Comparison of ENCODE assay signal across 17 cellular contexts in the genomic region with DNA sequence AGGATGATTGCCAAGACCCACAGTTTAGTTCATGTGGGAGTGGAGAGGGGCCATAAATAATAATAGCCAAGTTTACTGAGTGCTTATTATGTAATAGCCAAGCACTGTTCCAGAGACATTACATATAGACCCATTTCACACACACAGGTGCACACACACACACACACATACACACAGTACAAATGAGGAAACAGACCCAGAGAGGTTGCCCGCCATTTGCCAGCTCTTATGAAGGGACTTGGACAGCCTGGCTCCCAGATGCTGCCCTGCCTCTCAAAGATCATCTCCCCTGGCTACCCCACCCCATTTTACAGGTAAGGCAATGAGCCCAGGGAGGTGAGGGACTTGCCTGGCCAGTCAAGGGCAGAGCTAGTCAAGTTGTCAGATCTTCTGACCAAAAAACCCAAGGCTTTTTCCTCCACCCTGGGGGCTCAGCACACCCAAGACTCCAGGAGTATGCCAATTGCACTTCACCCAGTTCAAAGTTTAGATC. TPM values are rescaled to one million over a fixed set of nuclear protein-coding genes. Genes with fewer than 3 reads are reported as not detected.
DNase-seq lines count a peak whose midpoint lies in the region; ATAC-seq, FAIRE-seq and TF ChIP-seq lines count a peak whose summit lies in the region.
"Had no signal": no experiment of that assay in that cellular context is flagged by ENCODE, and none has a peak within 500 bp of the region (broad histone marks: within the 10 kb centered on the region; RNA-seq: fewer than 3 reads in every experiment).

No MANE protein-coding gene starts in this region.

- no peak overlapping the region for H4K5ac ChIP-seq in IMR-90 (ENCODE audit: low read depth, low read length)

- H3K56ac ChIP-seq in IMR-90 (ENCODE audit: extremely low read depth, insufficient read depth, low read length) = no peak overlapping the region

- H3K18ac ChIP-seq in IMR-90 (ENCODE audit: low read depth, low read length) = no peak overlapping the region

- H2BK15ac ChIP-seq in IMR-90 (ENCODE audit: low read depth, low read length) = peak overlapping the region; percentile 38; the same call in 2 of the 3 replicates

- H4K20me1 ChIP-seq in IMR-90 (ENCODE audit: insufficient read depth, low read length) (no peaks in the 10 kb centered on the region), keratinocyte (ENCODE audit: control insufficient read depth, extremely low read depth, insufficient read depth, low read length) (no peaks in the 10 kb centered on the region), osteoblast (ENCODE audit: insufficient read depth, low read length) (no peaks in the 10 kb centered on the region)
- H4K20me1 ChIP-seq: BLaER1 treated with 17β-estradiol and CSF1 and Interleukin-3, amounts not matched to agents 10 nM and 100 nM had no signal

- peak overlapping the region; percentile 99; the same call in 1 of the 2 replicates for H3K4ac ChIP-seq in IMR-90 (ENCODE audit: low read depth, low read length)

- H4K8ac ChIP-seq in IMR-90 (ENCODE audit: low read depth in 2 of 2, low read length in 2 of 2) = peak overlapping the region in 1 of 2 experiments; percentile 98; a peak in 1 of 4 replicates

- intact Hi-C loops in IMR-90 (cut with micrococcal nuclease) (no loop called here), Panc1 (cut with micrococcal nuclease; ENCODE audit: unreplicated experiment) (no loop called here)

- H3K4me2 ChIP-seq in IMR-90 (ENCODE audit: low read depth, low read length) (no peak overlapping the region), keratinocyte (ENCODE audit: control insufficient read depth, extremely low read depth, insufficient read depth, low read depth, low read length) (no peak overlapping the region), osteoblast (ENCODE audit: insufficient read depth, low read length) (no peak overlapping the region)

- BruUV-seq in IMR-90 (replicated peaks; lab: Mats Ljungman, UMichigan) (no TSS peak), Panc1 (replicated peaks; lab: Mats Ljungman, UMichigan) (no TSS peak)

- peak overlapping the region; percentile 18 for H2BK5ac ChIP-seq in IMR-90 (ENCODE audit: low read depth, low read length, poor library complexity, severe bottlenecking)

- H3K79me2 ChIP-seq in keratinocyte (ENCODE audit: control insufficient read depth, insufficient read depth, low read length) = no peaks in the 10 kb centered on the region
- no peaks in the 10 kb centered on the region for H3K79me2 ChIP-seq in osteoblast (ENCODE audit: insufficient read depth, low read length)

- no peak for TF ChIP-seq CTCF in IMR-90 (conservative IDR thresholded peaks at IDR 0.05; ENCODE audit: low read depth, low read length)
- TF ChIP-seq CTCF in Panc1 (IDR thresholded peaks at IDR 0.05) = no peak
- no peak for TF ChIP-seq CTCF in keratinocyte (optimal IDR thresholded peaks at IDR 0.05 in 1 of 3, IDR thresholded peaks at IDR 0.05 in 1 of 3, conservative IDR thresholded peaks at IDR 0.05 in 1 of 3; ENCODE audit: extremely low read depth in 1 of 3, insufficient read depth in 2 of 3, low read length in 3 of 3)
- no peak for TF ChIP-seq CTCF in osteoblast (IDR thresholded peaks at IDR 0.05; ENCODE audit: extremely low read depth, low read depth, low read length)

- peak; percentile 5 for FAIRE-seq in keratinocyte (lab: Jason Lieb, UNC)

- H3K9ac ChIP-seq in IMR-90 (ENCODE audit: low read depth, low read length) (no peak overlapping the region), keratinocyte (ENCODE audit: control insufficient read depth, extremely low read depth, insufficient read depth, low read length) (no peak overlapping the region)
- H3K9ac ChIP-seq: BLaER1 treated with 17β-estradiol and CSF1 and Interleukin-3, amounts not matched to agents 10 nM and 100 nM had no signal

- dilution Hi-C loops in IMR-90 (cut with HindIII; ENCODE audit: low sequenced_read_pairs, unreplicated experiment) = no loop called here
- dilution Hi-C loops in keratinocyte (cut with MboI; ENCODE audit: extremely low pct_ligation_motif_present, low sequenced_read_pairs) = no loop called here

- ATAC-seq in IMR-90 (ENCODE audit: low read depth) (no peak), Panc1 (no peak)

- H2BK120ac ChIP-seq in IMR-90 (ENCODE audit: low read depth, low read length) = peak overlapping the region; percentile 100

- H2AFZ ChIP-seq in IMR-90 (replicated peaks; ENCODE audit: low read length, poor library complexity) (no peak overlapping the region), keratinocyte (ENCODE audit: control insufficient read depth, low read length) (no peak overlapping the region), osteoblast (ENCODE audit: low read length) (no peak overlapping the region)

- H3K23ac ChIP-seq in IMR-90 (ENCODE audit: low read depth, low read length) = no peak overlapping the region

- CTCF ChIA-PET in IMR-90 (lab: Yijun Ruan, JAX) = interaction anchor here (0.8 to 0.9 kb wide), 2 partner anchors 18 to 27 kb away, joined by 3 read pairs; a partner anchor contains a TSS
- CTCF ChIA-PET in Panc1 (lab: Charles Lee) = no interaction called here

- H3K9me3 ChIP-seq in IMR-90 (ENCODE audit: control insufficient read depth, insufficient read depth, low read length) (no peaks in the 10 kb centered on the region), Panc1 (ENCODE audit: control insufficient read depth, insufficient read depth, low read depth, low read length) (no peaks in the 10 kb centered on the region), keratinocyte (ENCODE audit: control insufficient read depth, low read depth, low read length) (no peaks in the 10 kb centered on the region), osteoblast (ENCODE audit: low read depth, low read length) (no peaks in the 10 kb centered on the region)
- H3K9me3 ChIP-seq: BLaER1 treated with 17β-estradiol and CSF1 and Interleukin-3, amounts not matched to agents 10 nM and 100 nM; Peyer's patch had no signal

- no peak for DNase-seq in IMR-90
- DNase-seq in Panc1 (ENCODE audit: low read depth, low spot score) = no peak
- DNase-seq in keratinocyte (ENCODE audit: low read depth, low spot score) = no peak
- no peak for DNase-seq in NOMO-1 treated with dmso at 0.1 percent for 144 hours (lab: John Stamatoyannopoulos, UW; ENCODE audit: unreplicated experiment)
- no peak for DNase-seq in osteoblast (ENCODE audit: insufficient read length, low spot score, missing footprints)
- no peak for DNase-seq in central memory CD4-positive, alpha-beta T cell
- no peak for DNase-seq in middle frontal gyrus (ENCODE audit: extremely low spot score, low spot score)
- DNase-seq: EL; H9; NCI-H1436; NCI-H2081; NCI-H226; NCI-H526; NK-92 treated with Interleukin-12 subunit alpha and Interleukin-12 subunit beta, amount 100 ng/mL, for 24 hours; Peyer's patch; SIG-M5 had no signal

- peak overlapping the region; percentile 33 for H4K91ac ChIP-seq in IMR-90 (ENCODE audit: insufficient read depth, low read depth, low read length)

- no peak for TF ChIP-seq RAD21 in IMR-90 (IDR thresholded peaks at IDR 0.05; ENCODE audit: low read length)

- H3K4me3 ChIP-seq in IMR-90 (ENCODE audit: insufficient read depth, low read depth, low read length) = no peak overlapping the region
- no peak overlapping the region for H3K4me3 ChIP-seq in Panc1 (ENCODE audit: low read depth in 2 of 2, low read length in 2 of 2)
- no peak overlapping the region for H3K4me3 ChIP-seq in keratinocyte (ENCODE audit: control insufficient read depth in 2 of 3, extremely low read depth in 1 of 3, insufficient read depth in 2 of 3, low read depth in 1 of 3, low read length in 3 of 3)
- no peak overlapping the region for H3K4me3 ChIP-seq in osteoblast (ENCODE audit: insufficient read depth, low read length)
- H3K4me3 ChIP-seq: BLaER1 treated with 17β-estradiol and CSF1 and Interleukin-3, amounts not matched to agents 10 nM and 100 nM; Peyer's patch had no signal

- POLR2A ChIA-PET in IMR-90 (lab: Charles Lee; ENCODE audit: unreplicated experiment) = no interaction called here
- POLR2A ChIA-PET in Panc1 (lab: Charles Lee) = no interaction called here

- in situ Hi-C loops in IMR-90 (cut with MboI; ENCODE audit: low sequenced_read_pairs) = loop anchor here (10.0 kb wide), 1 partner anchor 65 kb away; no protein-coding TSS in a partner anchor
- in situ Hi-C loops in Panc1 (cut with HindIII; ENCODE audit: low pct_unique_long_range_greater_than_20kb, low sequenced_read_pairs) = no loop called here

- no peak overlapping the region for H3K27ac ChIP-seq in IMR-90 (ENCODE audit: insufficient read depth, low read length)
- H3K27ac ChIP-seq in Panc1 (ENCODE audit: low read length) = peak overlapping the region; percentile 44; the same call in 1 of the 2 replicates
- peak overlapping the region; percentile 68 for H3K27ac ChIP-seq in keratinocyte (ENCODE audit: control insufficient read depth, insufficient read depth, low read length)
- no peak overlapping the region for H3K27ac ChIP-seq in osteoblast (ENCODE audit: low read depth, low read length)
- H3K27ac ChIP-seq: Peyer's patch had no signal

- H2AK5ac ChIP-seq in IMR-90 (ENCODE audit: low read depth, low read length) = peak overlapping the region; percentile 99

- H3K79me1 ChIP-seq in IMR-90 (ENCODE audit: low read depth in 1 of 2, low read length in 2 of 2) = peaks cover 8 to 19% of the 10 kb centered on the region in 2 experiments; a peak in 2 of 4 replicates

- H3K36me3 ChIP-seq in IMR-90 (ENCODE audit: control insufficient read depth, insufficient read depth, low read length) = no peaks in the 10 kb centered on the region
- no peaks in the 10 kb centered on the region for H3K36me3 ChIP-seq in Panc1 (ENCODE audit: control insufficient read depth, insufficient read depth, low read length)
- H3K36me3 ChIP-seq in keratinocyte (ENCODE audit: control insufficient read depth in 2 of 2, extremely low read depth in 1 of 2, insufficient read depth in 2 of 2, low read length in 2 of 2) = no peaks in the 10 kb centered on the region
- H3K36me3 ChIP-seq in osteoblast (ENCODE audit: insufficient read depth, low read length) = no peaks in the 10 kb centered on the region
- H3K36me3 ChIP-seq: BLaER1 treated with 17β-estradiol and CSF1 and Interleukin-3, amounts not matched to agents 10 nM and 100 nM; Peyer's patch had no signal

- no CpG with 5 or more reads among the region's 1 CpG for WGBS in IMR-90 (ENCODE audit: extremely low coverage in 2 of 2, insufficient read length in 1 of 2), 2 experiments

- H3K27me3 ChIP-seq in IMR-90 (ENCODE audit: control insufficient read depth, insufficient read depth, low read length) (no peaks in the 10 kb centered on the region), Panc1 (ENCODE audit: control insufficient read depth, insufficient read depth, low read length) (no peaks in the 10 kb centered on the region), keratinocyte (ENCODE audit: control insufficient read depth, extremely low read depth, insufficient read depth, low read length) (no peaks in the 10 kb centered on the region), osteoblast (ENCODE audit: insufficient read depth, low read length) (no peaks in the 10 kb centered on the region)
- H3K27me3 ChIP-seq: BLaER1 treated with 17β-estradiol and CSF1 and Interleukin-3, amounts not matched to agents 10 nM and 100 nM; Peyer's patch had no signal

- H3K14ac ChIP-seq in IMR-90 (replicated peaks; ENCODE audit: low read depth, low read length) = peak overlapping the region; percentile 19; the same call in 1 of the 2 replicates

- H3K9me1 ChIP-seq in IMR-90 (ENCODE audit: insufficient read depth, low read length) (peaks cover 28% of the 10 kb centered on the region), keratinocyte (ENCODE audit: control insufficient read depth, extremely low read depth, insufficient read depth, low read length) (no peaks in the 10 kb centered on the region)

- H2BK20ac ChIP-seq in IMR-90 (ENCODE audit: low read depth, low read length) = peak overlapping the region; percentile 70; the same call in 1 of the 2 replicates

- TF ChIP-seq POLR2A in IMR-90 (IDR thresholded peaks at IDR 0.05; ENCODE audit: low read depth, low read length) = no peak

- H2AK9ac ChIP-seq in IMR-90 (replicated peaks; ENCODE audit: low read depth, low read length, poor library complexity) = no peak overlapping the region

- peaks cover 20% of the 10 kb centered on the region for H3K4me1 ChIP-seq in IMR-90 (ENCODE audit: control insufficient read depth, insufficient read depth, low read length)
- H3K4me1 ChIP-seq in Panc1 (ENCODE audit: control insufficient read depth, insufficient read depth, low read length) = peaks cover 15% of the 10 kb centered on the region
- H3K4me1 ChIP-seq in keratinocyte (ENCODE audit: control insufficient read depth, extremely low read depth, insufficient read depth, low read length) = peaks cover 72% of the 10 kb centered on the region
- peaks cover 26% of the 10 kb centered on the region for H3K4me1 ChIP-seq in osteoblast (ENCODE audit: insufficient read depth, low read length)

RNA-seq across cellular contexts. Expression of a gene that starts 18.1 kb away (rescaled TPM):
- 46.4 TPM in 2 replicates for total RNA-seq in IMR-90 (2012; rRNA removed)
- polyA plus RNA-seq in IMR-90 (2012; rRNA removed) = 41.4 and 47.9 TPM in 2 replicates
- polyA plus RNA-seq in IMR-90 (2012; cell fraction: cytosol; rRNA removed) = 28.9 and 33.4 TPM in 2 replicates
- polyA plus RNA-seq in IMR-90 (2012; cell fraction: nucleus; rRNA removed; ENCODE audit: low replicate concordance) = 41.5 and 54.4 TPM in 2 replicates
- total RNA-seq in Panc1 (2021; ENCODE audit: unreplicated experiment) = 33.9 TPM
- polyA plus RNA-seq in Panc1 (2012; ENCODE audit: insufficient read length) = 22.4 TPM
- polyA plus RNA-seq in keratinocyte = 51.2 to 95.4 TPM (median 77.2 TPM) in 3 replicates
- polyA plus RNA-seq in keratinocyte (2011; ENCODE audit: low read depth) = 38.7 TPM
- polyA plus RNA-seq in keratinocyte (2011; cell fraction: cytosol; rRNA removed) = 67.5 and 68.4 TPM in 2 replicates
- polyA plus RNA-seq in keratinocyte (2011; cell fraction: nucleus; rRNA removed) = 113 and 127 TPM in 2 replicates
- polyA plus RNA-seq in keratinocyte (2012; ENCODE audit: low replicate concordance) = 50.7 and 81.5 TPM in 2 replicates
- polyA minus RNA-seq in keratinocyte = 46.0 to 84.4 TPM (median 64.1 TPM) in 3 replicates
- polyA minus RNA-seq in keratinocyte (2011; cell fraction: cytosol; rRNA and poly(A)+ RNA removed) = 90.7 TPM
- 83.5 and 121 TPM in 2 replicates for polyA minus RNA-seq in keratinocyte (2011; cell fraction: nucleus; rRNA and poly(A)+ RNA removed)
- total RNA-seq in osteoblast = 34.0 and 37.1 TPM in 2 replicates

Comparison
In these comparisons a context has a peak if more than half of its experiments do, and no peak if none do; other contexts are left out.
1. H3K27ac ChIP-seq: peak in Panc1 (single experiment) and keratinocyte (single experiment); none in IMR-90 (single experiment) and osteoblast (single experiment).